11 cellular contexts compared by ENCODE assay signal in genomic region chr9:71758785-71759184, GRCh38. TPM values are rescaled to one million over a fixed set of nuclear protein-coding genes. Genes with fewer than 3 reads are reported as not detected.
A peak's percentile ranks its signal among the peaks of the same experiment; 100 is the strongest.
DNase-seq lines count a peak whose midpoint lies in the region; ATAC-seq and TF ChIP-seq lines count a peak whose summit lies in the region.
"Had no signal": no experiment of that assay in that cellular context is flagged by ENCODE, and none has a peak within 500 bp of the region (broad histone marks: within the 10 kb centered on the region; RNA-seq: fewer than 3 reads in every experiment).

No MANE protein-coding gene starts in this region.

- no peak overlapping the region for H4K91ac ChIP-seq in trophoblast cell (ENCODE audit: low read depth, low read length)

- H3K9me3 Mint-ChIP-seq in endodermal cell, result no peaks in the 10 kb centered on the region
- H3K9me3 Mint-ChIP-seq: IgD-negative memory B cell had no signal

- no peaks in the 10 kb centered on the region for H3K27me3 Mint-ChIP-seq in endodermal cell (ENCODE audit: insufficient read depth)
- H3K27me3 Mint-ChIP-seq: IgD-negative memory B cell had no signal

- peak overlapping the region; percentile 11 for H3K4me3 Mint-ChIP-seq in endodermal cell

- H2BK12ac ChIP-seq in trophoblast cell (ENCODE audit: low read length), result no peak overlapping the region

- no peak overlapping the region for H2BK5ac ChIP-seq in trophoblast cell (ENCODE audit: low read depth, low read length, poor library complexity)

- H3K27ac Mint-ChIP-seq in endodermal cell, result no peak overlapping the region
- H3K27ac Mint-ChIP-seq: IgD-negative memory B cell had no signal

- H3K14ac ChIP-seq in trophoblast cell (ENCODE audit: low read length), result no peak overlapping the region

- H3K9ac ChIP-seq in endodermal cell (ENCODE audit: extremely low read depth, low read length, poor library complexity, severe bottlenecking), result no peak overlapping the region
- H3K9ac ChIP-seq in trophoblast cell (ENCODE audit: low read length), result no peak overlapping the region

- H3K36me3 Mint-ChIP-seq in endodermal cell (ENCODE audit: low read depth), result no peaks in the 10 kb centered on the region
- H3K36me3 Mint-ChIP-seq: IgD-negative memory B cell had no signal

- ATAC-seq in GM21390 (IDR thresholded peaks at IDR 0.05; ENCODE audit: unreplicated experiment), result no peak

- TF ChIP-seq CTCF in endodermal cell (conservative IDR thresholded peaks at IDR 0.05), result no peak

- H2AFZ ChIP-seq in trophoblast cell (ENCODE audit: insufficient read depth, low read length, poor library complexity), result no peak overlapping the region

- no peaks in the 10 kb centered on the region for H3K36me3 ChIP-seq in endodermal cell (ENCODE audit: control insufficient read depth, insufficient read depth, low read length)
- H3K36me3 ChIP-seq in trophoblast cell (ENCODE audit: control insufficient read depth in 1 of 2, insufficient read depth in 2 of 2, low read length in 2 of 2), result peaks cover 0 to 2% of the 10 kb centered on the region in 2 experiments

- peaks cover 37% of the 10 kb centered on the region for H3K4me1 ChIP-seq in endodermal cell (ENCODE audit: control insufficient read depth, insufficient read depth, low read length)
- H3K4me1 ChIP-seq in trophoblast cell (ENCODE audit: control insufficient read depth in 1 of 2, insufficient read depth in 2 of 2, low read length in 2 of 2), result peaks cover 4 to 15% of the 10 kb centered on the region in 2 experiments

- no peak overlapping the region for H3K18ac ChIP-seq in trophoblast cell (ENCODE audit: low read length)

- DNase-seq in NCI-H2081 (lab: John Stamatoyannopoulos, UW), result peak; percentile 15 to 66
- DNase-seq in NCI-H2081 treated with DMSO at 0.1 percent for 48 hours (lab: John Stamatoyannopoulos, UW), result no peak
- peak; percentile 62 for DNase-seq in NCI-H2171 treated with DMSO at 0.1 percent for 48 hours (lab: John Stamatoyannopoulos, UW)
- no peak for DNase-seq in endodermal cell
- DNase-seq in trophoblast cell, result peak in 1 of 2 donors; percentile 71
- no peak for DNase-seq in T1000 (lab: John Stamatoyannopoulos, UW)
- DNase-seq in amygdala (lab: John Stamatoyannopoulos, UW), result no peak
- DNase-seq: cortex of kidney, nucleus accumbens had no signal

- H2AK5ac ChIP-seq in trophoblast cell (ENCODE audit: low read length), result no peak overlapping the region

- peak overlapping the region; percentile 72 for H3K27ac ChIP-seq in endodermal cell (ENCODE audit: low read depth, low read length)
- peak overlapping the region; percentile 54 for H3K27ac ChIP-seq in trophoblast cell (ENCODE audit: low read depth, low read length)

- H4K8ac ChIP-seq in trophoblast cell (ENCODE audit: low read depth, low read length), result no peak overlapping the region

- H3K79me2 ChIP-seq in trophoblast cell (ENCODE audit: control insufficient read depth, insufficient read depth, low read length, poor library complexity), result peaks cover 11% of the 10 kb centered on the region

- H4K12ac ChIP-seq in trophoblast cell (ENCODE audit: low read depth, low read length), result no peak overlapping the region

- no peak overlapping the region for H3K4ac ChIP-seq in trophoblast cell (ENCODE audit: low read depth, low read length)

- no peaks in the 10 kb centered on the region for H3K9me3 ChIP-seq in endodermal cell (ENCODE audit: control insufficient read depth, low read length)
- H3K9me3 ChIP-seq in trophoblast cell (ENCODE audit: insufficient read depth, low read depth, low read length), result no peaks in the 10 kb centered on the region

- H3K4me1 Mint-ChIP-seq in endodermal cell, result peaks cover 70% of the 10 kb centered on the region

- no peak overlapping the region for H3K4me3 ChIP-seq in endodermal cell (ENCODE audit: low read length)
- no peak overlapping the region for H3K4me3 ChIP-seq in trophoblast cell (ENCODE audit: low read depth, low read length)

- peaks cover 7% of the 10 kb centered on the region for H3K79me1 ChIP-seq in trophoblast cell (ENCODE audit: low read length)

- no peak overlapping the region for H2BK120ac ChIP-seq in trophoblast cell (ENCODE audit: insufficient read depth, low read length, poor library complexity)

- WGBS in endodermal cell (ENCODE audit: insufficient coverage in 1 of 2, insufficient read length in 1 of 2), 2 experiments, result 57 to 67% methylated on average over 2 of the region's 2 CpGs
- WGBS in trophoblast cell (ENCODE audit: extremely low coverage, insufficient coverage, insufficient read length), result no CpG with 5 or more reads among the region's 2 CpGs

- H3K27me3 ChIP-seq in endodermal cell (ENCODE audit: control insufficient read depth, insufficient read depth, low read length, poor library complexity, severe bottlenecking) (no peaks in the 10 kb centered on the region), trophoblast cell (ENCODE audit: insufficient read depth, low read length) (no peaks in the 10 kb centered on the region)

- no peak overlapping the region for H3K23ac ChIP-seq in trophoblast cell (ENCODE audit: low read length)

- peak overlapping the region; percentile 81 for H3K4me2 ChIP-seq in trophoblast cell (ENCODE audit: low read length)

RNA-seq across cellular contexts. Expression of gene CEMIP2, which starts 9.5 kb away (rescaled TPM):
- total RNA-seq in endodermal cell, result 10 to 100 TPM; 57.9 to 70.1 TPM
- 143 TPM for polyA plus RNA-seq in endodermal cell (2013, experiment 1 of 2)
- 152 TPM for polyA plus RNA-seq in endodermal cell (2013, experiment 2 of 2)
- polyA plus RNA-seq in trophoblast cell (2013), result 162 and 163 TPM in 2 replicates

Comparison
In these comparisons a context has a peak if more than half of its experiments do, and no peak if none do; other contexts are left out.
1. DNase-seq: peak in NCI-H2081 (2 of 2) and NCI-H2171 treated with DMSO at 0.1 percent for 48 hours (single experiment); none in NCI-H2081 treated with DMSO at 0.1 percent for 48 hours (single experiment), endodermal cell (single experiment), T1000 (single experiment) and amygdala (0 of 56).